ENCODE assay signal across 10 cellular contexts in genomic region chr1:2289607-2290006, GRCh38.
DNase-seq lines count a peak whose midpoint lies in the region; ATAC-seq, FAIRE-seq and TF ChIP-seq lines count a peak whose summit lies in the region.
"Had no signal": no experiment of that assay in that cellular context is flagged by ENCODE, and none has a peak within 500 bp of the region (broad histone marks: within the 10 kb centered on the region; RNA-seq: fewer than 3 reads in every experiment).

No MANE protein-coding gene starts in this region.

- no peak overlapping the region for H2BK5ac ChIP-seq in trophoblast cell (ENCODE audit: low read depth, low read length, poor library complexity)

- CTCF ChIA-PET in CD4-positive, alpha-beta T cell (lab: Charles Lee) = interaction anchor here (2.6 kb wide), 1 partner anchor 11 kb away, joined by 14 read pairs; no protein-coding TSS in a partner anchor

- H3K79me1 ChIP-seq in trophoblast cell (ENCODE audit: low read length) = no peaks in the 10 kb centered on the region

- H2AFZ ChIP-seq in trophoblast cell (ENCODE audit: insufficient read depth, low read length, poor library complexity) = no peak overlapping the region

- no peaks in the 10 kb centered on the region for H3K27me3 Mint-ChIP-seq in CD4-positive, alpha-beta T cell

- peaks cover 80% of the 10 kb centered on the region for H3K4me1 Mint-ChIP-seq in CD4-positive, alpha-beta T cell (ENCODE audit: low read depth)

- H3K18ac ChIP-seq in trophoblast cell (ENCODE audit: low read length) = peak overlapping the region; percentile 67

- no peak for TF ChIP-seq CTCF in CD4-positive, alpha-beta T cell (IDR thresholded peaks at IDR 0.05)
- TF ChIP-seq CTCF in RWPE2 (IDR thresholded peaks at IDR 0.05; ENCODE audit: poor library complexity, severe bottlenecking) (no peak), dorsolateral prefrontal cortex (IDR thresholded peaks at IDR 0.05 in 54 of 56, conservative IDR thresholded peaks at IDR 0.05 in 2 of 56; ENCODE audit: low read depth in 1 of 56, partially characterized antibody in 56 of 56) (no peak)

- H3K36me3 ChIP-seq in RWPE2 (ENCODE audit: low read depth) = no peaks in the 10 kb centered on the region
- H3K36me3 ChIP-seq in trophoblast cell (ENCODE audit: control insufficient read depth in 1 of 2, insufficient read depth in 2 of 2, low read length in 2 of 2) = peaks cover 7 to 9% of the 10 kb centered on the region in 2 experiments
- H3K36me3 ChIP-seq: pancreas had no signal

- intact Hi-C loops in CD4-positive, alpha-beta T cell (cut with DNase I, micrococcal nuclease) = loop anchor here (1.0 to 2.0 kb wide), 3 partner anchors 12 to 30 kb away; no protein-coding TSS in a partner anchor
- intact Hi-C loops in dorsolateral prefrontal cortex (cut with DNase I) = no loop called here

- H3K4me3 ChIP-seq in RWPE2 (ENCODE audit: severe bottlenecking) (no peak overlapping the region), dorsolateral prefrontal cortex (peak overlapping the region in 5 of 59 donors; percentile 47 to 69 (median 57)), trophoblast cell (ENCODE audit: low read depth, low read length) (peak overlapping the region; percentile 26)
- H3K4me3 ChIP-seq: pancreas had no signal

- H3K79me2 ChIP-seq in trophoblast cell (ENCODE audit: control insufficient read depth, insufficient read depth, low read length, poor library complexity) = peaks cover 19% of the 10 kb centered on the region

- no peak overlapping the region for H4K8ac ChIP-seq in trophoblast cell (ENCODE audit: low read depth, low read length)

- no CpG with 5 or more reads among the region's 9 CpGs for WGBS in trophoblast cell (ENCODE audit: extremely low coverage, insufficient coverage, insufficient read length)

- no peak overlapping the region for H2BK120ac ChIP-seq in trophoblast cell (ENCODE audit: insufficient read depth, low read length, poor library complexity)

- no peak overlapping the region for H3K14ac ChIP-seq in trophoblast cell (ENCODE audit: low read length)

- H3K36me3 Mint-ChIP-seq in CD4-positive, alpha-beta T cell (ENCODE audit: low read depth) = peaks cover 61% of the 10 kb centered on the region

- no peak overlapping the region for H3K9ac ChIP-seq in trophoblast cell (ENCODE audit: low read length)

- H3K4me1 ChIP-seq in RWPE2 (ENCODE audit: insufficient read depth, poor library complexity, severe bottlenecking) (peaks cover 21% of the 10 kb centered on the region), trophoblast cell (ENCODE audit: control insufficient read depth in 1 of 2, insufficient read depth in 2 of 2, low read length in 2 of 2) (peaks cover 4 to 12% of the 10 kb centered on the region in 2 experiments)

- no peaks in the 10 kb centered on the region for H3K9me3 ChIP-seq in CD4-positive, alpha-beta T cell (ENCODE audit: control insufficient read depth, low read length)
- no peaks in the 10 kb centered on the region for H3K9me3 ChIP-seq in RWPE2 (ENCODE audit: severe bottlenecking)
- H3K9me3 ChIP-seq in trophoblast cell (ENCODE audit: insufficient read depth, low read depth, low read length) = peaks cover 8% of the 10 kb centered on the region
- H3K9me3 ChIP-seq: pancreas had no signal

- peak overlapping the region; percentile 66 for H3K27ac ChIP-seq in CD4-positive, alpha-beta T cell (ENCODE audit: low read depth, low read length)
- H3K27ac ChIP-seq in RWPE2 (ENCODE audit: poor library complexity, severe bottlenecking) (peak overlapping the region; percentile 97), dorsolateral prefrontal cortex (peak overlapping the region in 45 of 59 donors; percentile 5 to 96 (median 87)), trophoblast cell (ENCODE audit: low read depth, low read length) (no peak overlapping the region)

- no peak overlapping the region for H4K12ac ChIP-seq in trophoblast cell (ENCODE audit: low read depth, low read length)

- POLR2A ChIA-PET in CD4-positive, alpha-beta T cell (lab: Charles Lee) = interaction anchor here (0.6 to 4.1 kb wide), 5 partner anchors 11 to 62 kb away, joined by 3 to 31 read pairs (median 5); partner anchors contain the start of gene SKI

- peak overlapping the region; percentile 5 for H3K4ac ChIP-seq in trophoblast cell (ENCODE audit: low read depth, low read length)

- H3K27ac Mint-ChIP-seq in CD4-positive, alpha-beta T cell = peak overlapping the region; percentile 99

- no peak overlapping the region for H2BK12ac ChIP-seq in trophoblast cell (ENCODE audit: low read length)

- no peak overlapping the region for H3K4me2 ChIP-seq in trophoblast cell (ENCODE audit: low read length)

- no peak overlapping the region for H4K91ac ChIP-seq in trophoblast cell (ENCODE audit: low read depth, low read length)

- H3K4me3 Mint-ChIP-seq in CD4-positive, alpha-beta T cell = peak overlapping the region; percentile 93

- no peak for DNase-seq in CD4-positive, alpha-beta T cell
- no peak for DNase-seq in RWPE2 (ENCODE audit: low spot score)
- DNase-seq in dorsolateral prefrontal cortex = no peak
- DNase-seq in trophoblast cell = no peak
- DNase-seq in NCI-H510A treated with DMSO at 0.1 percent for 48 hours (lab: John Stamatoyannopoulos, UW) = no peak
- no peak for DNase-seq in RCC 7860 (ENCODE audit: low spot score)
- no peak for DNase-seq in NCI-H69 (lab: John Stamatoyannopoulos, UW)
- DNase-seq: NCI-H748 treated with DMSO at 0.1 percent for 48 hours, pancreas had no signal

- no peaks in the 10 kb centered on the region for H3K27me3 ChIP-seq in CD4-positive, alpha-beta T cell (ENCODE audit: control insufficient read depth, insufficient read depth, low read length)
- no peaks in the 10 kb centered on the region for H3K27me3 ChIP-seq in RWPE2 (ENCODE audit: insufficient read depth, poor library complexity, severe bottlenecking)
- no peaks in the 10 kb centered on the region for H3K27me3 ChIP-seq in dorsolateral prefrontal cortex
- no peaks in the 10 kb centered on the region for H3K27me3 ChIP-seq in trophoblast cell (ENCODE audit: insufficient read depth, low read length)
- H3K27me3 ChIP-seq: pancreas had no signal

- no peak for ATAC-seq in CD4-positive, alpha-beta T cell (ENCODE audit: poor library complexity)
- ATAC-seq in RWPE2 (ENCODE audit: low read depth) = no peak
- ATAC-seq in GM18502 (IDR thresholded peaks at IDR 0.05; ENCODE audit: poor library complexity, unreplicated experiment) = no peak

- no peak for FAIRE-seq in RCC 7860 (lab: Jason Lieb, UNC)
- FAIRE-seq: pancreas had no signal

- no peaks in the 10 kb centered on the region for H3K9me3 Mint-ChIP-seq in CD4-positive, alpha-beta T cell

- no peak overlapping the region for H2AK5ac ChIP-seq in trophoblast cell (ENCODE audit: low read length)

- H3K23ac ChIP-seq in trophoblast cell (ENCODE audit: low read length) = no peak overlapping the region

Comparison
In these comparisons a context has a peak if more than half of its experiments do, and no peak if none do; other contexts are left out.
1. intact Hi-C loops: an anchor here in CD4-positive, alpha-beta T cell (1.0 to 2.0 kb wide); none called in dorsolateral prefrontal cortex.